10 cellular contexts compared by ENCODE assay signal in the genomic region with DNA sequence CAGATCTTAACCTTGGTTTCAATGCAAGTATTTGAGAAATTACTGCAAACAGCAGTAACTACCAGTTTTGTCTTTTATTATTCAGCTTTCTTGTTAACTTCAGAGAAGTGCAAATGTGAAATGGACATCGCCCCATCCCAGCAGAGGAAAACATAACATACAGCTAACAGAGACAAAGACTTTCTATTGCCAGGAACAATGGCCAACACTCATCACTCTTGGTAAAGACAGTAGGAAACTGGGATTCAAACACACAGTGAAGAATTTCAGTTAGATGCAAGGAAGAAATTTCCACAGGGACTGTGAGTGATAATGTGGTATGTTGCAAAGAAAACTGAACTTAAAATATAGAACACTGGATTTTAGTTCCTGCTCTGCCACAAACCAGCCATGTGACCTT.
DNase-seq lines count a peak whose midpoint lies in the region; TF ChIP-seq lines count a peak whose summit lies in the region.
"Had no signal": no experiment of that assay in that cellular context is flagged by ENCODE, and none has a peak within 500 bp of the region (broad histone marks: within the 10 kb centered on the region; RNA-seq: fewer than 3 reads in every experiment).

No MANE protein-coding gene starts in this region.

- H3K27me3 Mint-ChIP-seq in HFFc6 (ENCODE audit: insufficient read depth): no peaks in the 10 kb centered on the region

- in situ Hi-C loops in SK-MEL-5 (cut with HindIII; ENCODE audit: low pct_unique_long_range_greater_than_20kb, low sequenced_read_pairs): no loop called here

- DNase-seq in COLO829 (ENCODE audit: low spot score) (peak; percentile 56), SK-MEL-5 (ENCODE audit: low read depth, low spot score) (peak; percentile 19), medulla oblongata (ENCODE audit: extremely low spot score) (peak; percentile 38), SIG-M5 (lab: John Stamatoyannopoulos, UW) (no peak), HFFc6 (no peak), hepatic stellate cell (ENCODE audit: low spot score) (no peak)
- no peak for DNase-seq in stimulated activated CD4-positive, alpha-beta T cell treated with anti-CD3 and anti-CD28 coated beads, Interleukin-15, amount 100 ng/mL, for 24 hours
- DNase-seq: CD8-positive, alpha-beta memory T cell; GDM1 had no signal

- no peak overlapping the region for H3K4me3 Mint-ChIP-seq in HFFc6
- H3K4me3 Mint-ChIP-seq: CD4-positive, CD25-positive, alpha-beta regulatory T cell; CD8-positive, alpha-beta memory T cell had no signal

- no peaks in the 10 kb centered on the region; the same call in 1 of the 2 replicates for H3K9me3 Mint-ChIP-seq in HFFc6

- no peak overlapping the region for H3K27ac Mint-ChIP-seq in HFFc6
- H3K27ac Mint-ChIP-seq: CD4-positive, CD25-positive, alpha-beta regulatory T cell; CD8-positive, alpha-beta memory T cell had no signal

- TF ChIP-seq CTCF in HFFc6 (IDR thresholded peaks at IDR 0.05): no peak

- H3K36me3 Mint-ChIP-seq in HFFc6 (ENCODE audit: low read depth): no peaks in the 10 kb centered on the region
- H3K36me3 Mint-ChIP-seq: CD4-positive, CD25-positive, alpha-beta regulatory T cell; CD8-positive, alpha-beta memory T cell had no signal

- no peaks in the 10 kb centered on the region for H3K4me1 Mint-ChIP-seq in HFFc6 (ENCODE audit: low read depth)
- H3K4me1 Mint-ChIP-seq: CD4-positive, CD25-positive, alpha-beta regulatory T cell; CD8-positive, alpha-beta memory T cell had no signal

Comparison
In these comparisons a context has a peak if more than half of its experiments do, and no peak if none do; other contexts are left out.
1. DNase-seq: peak in COLO829 (single experiment), SK-MEL-5 (single experiment) and medulla oblongata (single experiment); none in SIG-M5 (single experiment), HFFc6 (single experiment), hepatic stellate cell (single experiment) and stimulated activated CD4-positive, alpha-beta T cell treated with anti-CD3 and anti-CD28 coated beads, Interleukin-15, amount 100 ng/mL, for 24 hours (single experiment).